Comparison of ENCODE assay signal across 10 cellular contexts in the genomic region with DNA sequence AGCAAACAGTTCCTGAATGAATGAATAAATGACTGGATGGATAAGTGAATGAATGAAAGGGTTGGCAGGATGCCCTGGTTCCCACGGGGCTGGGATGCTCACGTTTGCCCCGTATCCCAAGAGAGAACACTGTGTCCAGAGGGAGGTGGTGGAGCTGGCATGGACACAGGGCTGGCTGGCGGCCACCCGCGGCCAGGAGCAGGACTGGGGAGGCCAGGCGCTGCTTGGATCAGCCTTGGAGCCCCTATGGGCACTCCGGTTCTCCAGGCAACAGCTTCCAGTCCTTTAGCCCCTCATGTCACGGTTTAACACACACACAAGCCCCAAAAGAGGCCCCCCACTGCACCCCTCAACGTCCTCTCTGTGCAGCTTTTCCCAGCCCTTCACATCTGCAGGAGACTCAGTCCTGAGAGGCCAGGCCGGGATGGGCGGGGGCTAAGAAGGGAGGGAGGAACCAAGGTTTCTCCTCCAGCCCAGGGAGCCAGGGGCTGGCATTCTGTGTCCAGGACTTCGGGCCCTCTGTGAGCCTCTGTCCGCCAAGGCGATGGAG.
DNase-seq lines count a peak whose midpoint lies in the region; ATAC-seq, FAIRE-seq and TF ChIP-seq lines count a peak whose summit lies in the region.
"Had no signal": no experiment of that assay in that cellular context is flagged by ENCODE, and none has a peak within 500 bp of the region (broad histone marks: within the 10 kb centered on the region; RNA-seq: fewer than 3 reads in every experiment).

No MANE protein-coding gene starts in this region.

- ATAC-seq in A549 (peak; percentile 47 to 53; a peak in 4 of 6 replicates), left cardiac atrium (peak; percentile 73 to 75)
- ATAC-seq in stimulated activated naive CD8-positive, alpha-beta T cell treated with anti-CD3 and anti-CD28 coated beads, Interleukin-15, Interleukin-2, amounts not matched to agents 100 U/mL and 50 U/mL, for 24 hours, result no peak
- ATAC-seq in CD4-positive, alpha-beta T cell (ENCODE audit: poor library complexity), result no peak

- H3K4me3 Mint-ChIP-seq in osteocyte (ENCODE audit: unreplicated experiment), result no peak overlapping the region
- no peak overlapping the region for H3K4me3 Mint-ChIP-seq in CD4-positive, alpha-beta T cell

- H3K9me3 Mint-ChIP-seq in osteocyte (ENCODE audit: unreplicated experiment), result peaks cover 9% of the 10 kb centered on the region
- no peaks in the 10 kb centered on the region for H3K9me3 Mint-ChIP-seq in CD4-positive, alpha-beta T cell

- H3K27me3 ChIP-seq in adrenal gland, result no peaks in the 10 kb centered on the region
- H3K27me3 ChIP-seq in CD4-positive, alpha-beta T cell (ENCODE audit: control insufficient read depth, insufficient read depth, low read length), result peaks cover 39% of the 10 kb centered on the region

- 72% methylated on average over 15 of the region's 15 CpGs for WGBS in A549 (ENCODE audit: missing lambda C conversion rate)
- whole genome bisulfite sequencing in adrenal gland, 4 donors, result 57 to 64% (median 62%) methylated on average over 4 to 15 of the region's 15 CpGs

- H3K27ac Mint-ChIP-seq in osteocyte (ENCODE audit: unreplicated experiment), result no peak overlapping the region
- H3K27ac Mint-ChIP-seq in CD4-positive, alpha-beta T cell, result no peak overlapping the region

- H3K36me3 ChIP-seq in adrenal gland (replicated peaks in 1 of 2), result no peaks in the 10 kb centered on the region

- TF ChIP-seq EP300 in A549 (IDR thresholded peaks at IDR 0.05), result no peak

- TF ChIP-seq RAD21 in A549 (conservative IDR thresholded peaks at IDR 0.05 in 1 of 2, IDR thresholded peaks at IDR 0.05 in 1 of 2), result no peak

- TF ChIP-seq POLR2A in A549 (IDR thresholded peaks at IDR 0.05; ENCODE audit: low read length) (no peak), adrenal gland (IDR thresholded peaks at IDR 0.05) (no peak)

- intact Hi-C loops in adrenal gland (cut with DNase I), result no loop called here
- intact Hi-C loops in left cardiac atrium (cut with DNase I), result no loop called here
- intact Hi-C loops in CD4-positive, alpha-beta T cell (cut with DNase I, micrococcal nuclease), result no loop called here

- peak overlapping the region; percentile 73 to 88; a peak in 5 of 6 replicates for H3K27ac ChIP-seq in A549
- H3K27ac ChIP-seq in adrenal gland, result peak overlapping the region in 3 of 5 donors; percentile 61 to 95 (median 82)
- no peak overlapping the region for H3K27ac ChIP-seq in CD4-positive, alpha-beta T cell (ENCODE audit: low read depth, low read length)
- H3K27ac ChIP-seq: SK-N-MC had no signal

- CTCF ChIA-PET in A549 (lab: Yijun Ruan, JAX), result interaction anchor here (1.1 to 1.4 kb wide), 4 partner anchors 9 to 123 kb away, joined by 3 to 6 read pairs (median 3); no protein-coding TSS in a partner anchor
- CTCF ChIA-PET in CD4-positive, alpha-beta T cell (lab: Charles Lee), result no interaction called here

- no peaks in the 10 kb centered on the region for H3K9me3 ChIP-seq in A549
- no peaks in the 10 kb centered on the region for H3K9me3 ChIP-seq in adrenal gland (replicated peaks in 1 of 3)
- H3K9me3 ChIP-seq in CD4-positive, alpha-beta T cell (ENCODE audit: control insufficient read depth, low read length), result no peaks in the 10 kb centered on the region

- H3K4me3 ChIP-seq in A549 (peak overlapping the region; percentile 42; the same call in 1 of the 3 replicates), adrenal gland (no peak overlapping the region)
- H3K4me3 ChIP-seq: SK-N-MC had no signal

- no peaks in the 10 kb centered on the region for H3K27me3 Mint-ChIP-seq in osteocyte (ENCODE audit: unreplicated experiment)
- peaks cover 60% of the 10 kb centered on the region for H3K27me3 Mint-ChIP-seq in CD4-positive, alpha-beta T cell

- FAIRE-seq in A549 (lab: Jason Lieb, UNC), result no peak

- no peaks in the 10 kb centered on the region for H3K36me3 Mint-ChIP-seq in osteocyte (ENCODE audit: unreplicated experiment)
- H3K36me3 Mint-ChIP-seq in CD4-positive, alpha-beta T cell (ENCODE audit: low read depth), result no peaks in the 10 kb centered on the region

- DNase-seq in A549 (ENCODE audit: low read depth in 1 of 2, low spot score in 1 of 2) (peak in 1 of 2 experiments; percentile 11), adrenal gland (peak in 2 of 7 donors; percentile 19 to 38), left cardiac atrium (peak; percentile 74), osteocyte (ENCODE audit: extremely low spot score, unreplicated experiment) (peak; percentile 84), NCI-H82 (lab: John Stamatoyannopoulos, UW) (no peak), NCI-H446 (lab: John Stamatoyannopoulos, UW) (no peak)
- DNase-seq in stimulated activated naive CD8-positive, alpha-beta T cell treated with anti-CD3 and anti-CD28 coated beads, Interleukin-15, Interleukin-2, amounts not matched to agents 100 U/mL and 50 U/mL, for 24 hours, result no peak
- DNase-seq in CD4-positive, alpha-beta T cell, result no peak
- DNase-seq: NCI-H187 treated with DMSO at 0.1 percent for 48 hours had no signal

- POLR2A ChIA-PET in A549 (lab: Yijun Ruan, JAX), result no interaction called here
- POLR2A ChIA-PET in CD4-positive, alpha-beta T cell (lab: Charles Lee), result no interaction called here

- TF ChIP-seq CTCF in A549 (IDR thresholded peaks at IDR 0.05), result no peak
- TF ChIP-seq CTCF in adrenal gland (IDR thresholded peaks at IDR 0.05), result no peak
- no peak for TF ChIP-seq CTCF in osteocyte (IDR thresholded peaks at IDR 0.05)
- TF ChIP-seq CTCF in CD4-positive, alpha-beta T cell (IDR thresholded peaks at IDR 0.05), result no peak

- peaks cover 23% of the 10 kb centered on the region for H3K4me1 ChIP-seq in A549
- peaks cover 15 to 29% of the 10 kb centered on the region in 2 donors for H3K4me1 ChIP-seq in adrenal gland (replicated peaks in 1 of 2)

- peak overlapping the region; percentile 75 for H3K4me2 ChIP-seq in A549

- peaks cover 54% of the 10 kb centered on the region for H3K4me1 Mint-ChIP-seq in osteocyte (ENCODE audit: unreplicated experiment)
- H3K4me1 Mint-ChIP-seq in CD4-positive, alpha-beta T cell (ENCODE audit: low read depth), result no peaks in the 10 kb centered on the region

TF ChIP-seq in A549, 52 proteins besides CTCF, POLR2A, EP300 and RAD21 (continues in another document):
- TF ChIP-seq CBX2 (IDR thresholded peaks at IDR 0.05; ENCODE audit: borderline replicate concordance, low read depth) (no peak), MAFK (IDR thresholded peaks at IDR 0.05; ENCODE audit: partially characterized antibody) (no peak), POLR2AphosphoS2 (conservative IDR thresholded peaks at IDR 0.05; ENCODE audit: low read length) (no peak), EHMT2 (IDR thresholded peaks at IDR 0.05; ENCODE audit: low read depth) (no peak), ZNF302 (CRISPR knock-in tag; IDR thresholded peaks at IDR 0.05) (no peak), PHF8 (IDR thresholded peaks at IDR 0.05; ENCODE audit: borderline replicate concordance, low read depth) (no peak), FOSL2 (IDR thresholded peaks at IDR 0.05) (no peak), FOSL2 (CRISPR knock-in tag; IDR thresholded peaks at IDR 0.05) (no peak), NPAS2 (CRISPR knock-in tag; IDR thresholded peaks at IDR 0.05; ENCODE audit: borderline replicate concordance) (no peak), TP53 (CRISPR knock-in tag; IDR thresholded peaks at IDR 0.05) (no peak), GATA3 (IDR thresholded peaks at IDR 0.05; ENCODE audit: borderline replicate concordance) (no peak), HOXA7 (CRISPR knock-in tag; IDR thresholded peaks at IDR 0.05) (no peak)
- TF ChIP-seq, protein P1, sequence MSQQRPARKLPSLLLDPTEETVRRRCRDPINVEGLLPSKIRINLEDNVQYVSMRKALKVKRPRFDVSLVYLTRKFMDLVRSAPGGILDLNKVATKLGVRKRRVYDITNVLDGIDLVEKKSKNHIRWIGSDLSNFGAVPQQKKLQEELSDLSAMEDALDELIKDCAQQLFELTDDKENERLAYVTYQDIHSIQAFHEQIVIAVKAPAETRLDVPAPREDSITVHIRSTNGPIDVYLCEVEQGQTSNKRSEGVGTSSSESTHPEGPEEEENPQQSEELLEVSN (IDR thresholded peaks at IDR 0.05; ENCODE audit: borderline replicate concordance, low read depth), result no peak
- TF ChIP-seq, protein P2, sequence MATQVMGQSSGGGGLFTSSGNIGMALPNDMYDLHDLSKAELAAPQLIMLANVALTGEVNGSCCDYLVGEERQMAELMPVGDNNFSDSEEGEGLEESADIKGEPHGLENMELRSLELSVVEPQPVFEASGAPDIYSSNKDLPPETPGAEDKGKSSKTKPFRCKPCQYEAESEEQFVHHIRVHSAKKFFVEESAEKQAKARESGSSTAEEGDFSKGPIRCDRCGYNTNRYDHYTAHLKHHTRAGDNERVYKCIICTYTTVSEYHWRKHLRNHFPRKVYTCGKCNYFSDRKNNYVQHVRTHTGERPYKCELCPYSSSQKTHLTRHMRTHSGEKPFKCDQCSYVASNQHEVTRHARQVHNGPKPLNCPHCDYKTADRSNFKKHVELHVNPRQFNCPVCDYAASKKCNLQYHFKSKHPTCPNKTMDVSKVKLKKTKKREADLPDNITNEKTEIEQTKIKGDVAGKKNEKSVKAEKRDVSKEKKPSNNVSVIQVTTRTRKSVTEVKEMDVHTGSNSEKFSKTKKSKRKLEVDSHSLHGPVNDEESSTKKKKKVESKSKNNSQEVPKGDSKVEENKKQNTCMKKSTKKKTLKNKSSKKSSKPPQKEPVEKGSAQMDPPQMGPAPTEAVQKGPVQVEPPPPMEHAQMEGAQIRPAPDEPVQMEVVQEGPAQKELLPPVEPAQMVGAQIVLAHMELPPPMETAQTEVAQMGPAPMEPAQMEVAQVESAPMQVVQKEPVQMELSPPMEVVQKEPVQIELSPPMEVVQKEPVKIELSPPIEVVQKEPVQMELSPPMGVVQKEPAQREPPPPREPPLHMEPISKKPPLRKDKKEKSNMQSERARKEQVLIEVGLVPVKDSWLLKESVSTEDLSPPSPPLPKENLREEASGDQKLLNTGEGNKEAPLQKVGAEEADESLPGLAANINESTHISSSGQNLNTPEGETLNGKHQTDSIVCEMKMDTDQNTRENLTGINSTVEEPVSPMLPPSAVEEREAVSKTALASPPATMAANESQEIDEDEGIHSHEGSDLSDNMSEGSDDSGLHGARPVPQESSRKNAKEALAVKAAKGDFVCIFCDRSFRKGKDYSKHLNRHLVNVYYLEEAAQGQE (IDR thresholded peaks at IDR 0.05), result no peak
- TF ChIP-seq, protein P3, sequence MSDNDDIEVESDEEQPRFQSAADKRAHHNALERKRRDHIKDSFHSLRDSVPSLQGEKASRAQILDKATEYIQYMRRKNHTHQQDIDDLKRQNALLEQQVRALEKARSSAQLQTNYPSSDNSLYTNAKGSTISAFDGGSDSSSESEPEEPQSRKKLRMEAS (IDR thresholded peaks at IDR 0.05), result no peak

Comparison
In these comparisons a context has a peak if more than half of its experiments do, and no peak if none do; other contexts are left out.
1. ATAC-seq: peak in A549 (2 of 2) and left cardiac atrium (2 of 2); none in stimulated activated naive CD8-positive, alpha-beta T cell treated with anti-CD3 and anti-CD28 coated beads, Interleukin-15, Interleukin-2, amounts not matched to agents 100 U/mL and 50 U/mL, for 24 hours (single experiment) and CD4-positive, alpha-beta T cell (single experiment).
2. DNase-seq: peak in left cardiac atrium (single experiment) and osteocyte (single experiment); none in stimulated activated naive CD8-positive, alpha-beta T cell treated with anti-CD3 and anti-CD28 coated beads, Interleukin-15, Interleukin-2, amounts not matched to agents 100 U/mL and 50 U/mL, for 24 hours (single experiment), NCI-H82 (single experiment), NCI-H446 (0 of 2) and CD4-positive, alpha-beta T cell (0 of 10).